8 cellular contexts compared by ENCODE assay signal in the genomic region with DNA sequence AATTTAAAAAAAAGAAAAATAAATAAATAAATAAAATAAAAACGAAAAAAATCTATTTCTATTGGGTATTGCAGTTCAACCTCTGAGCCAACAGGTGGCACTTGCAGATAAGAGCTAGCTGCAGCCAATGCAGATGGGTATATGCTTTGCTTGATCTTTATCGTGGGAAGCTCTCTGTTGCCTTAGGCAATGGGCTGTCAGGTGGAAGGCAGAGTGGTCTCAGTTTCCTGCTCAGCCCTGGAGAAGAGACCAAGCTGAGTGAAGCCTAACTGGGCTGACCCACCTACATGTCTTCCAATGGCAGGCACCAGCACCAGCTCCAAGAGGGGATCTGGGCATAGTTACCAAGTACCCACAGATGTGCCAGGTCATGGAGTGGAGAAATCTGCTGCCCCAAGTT.
DNase-seq lines count a peak whose midpoint lies in the region; ATAC-seq and TF ChIP-seq lines count a peak whose summit lies in the region.

No MANE protein-coding gene starts in this region.

- intact Hi-C loops in activated CD8-positive, alpha-beta T cell treated with anti-CD3 and anti-CD28 coated beads for 36 hours (cut with micrococcal nuclease) = loop anchor here (10.0 kb wide), 1 partner anchor 99 kb away; the partner anchor contains the start of genes AK9 and FIG4
- intact Hi-C loops in prostate gland (cut with DNase I) = no loop called here

- no peak overlapping the region for H3K4ac ChIP-seq in mesenchymal stem cell (ENCODE audit: low read depth in 1 of 2, low read length in 2 of 2)

- H3K14ac ChIP-seq in mesenchymal stem cell (ENCODE audit: low read length in 2 of 2) = no peak overlapping the region

- no peaks in the 10 kb centered on the region for H3K36me3 ChIP-seq in mesenchymal stem cell (ENCODE audit: control insufficient read depth in 1 of 2, insufficient read depth in 2 of 2, low read depth in 1 of 2, low read length in 2 of 2)
- H3K36me3 ChIP-seq in prostate gland = no peaks in the 10 kb centered on the region

- ATAC-seq in activated CD8-positive, alpha-beta T cell treated with anti-CD3 and anti-CD28 coated beads for 36 hours = peak; percentile 68
- ATAC-seq in HG03469 (IDR thresholded peaks at IDR 0.05; ENCODE audit: unreplicated experiment) = no peak

- H3K23ac ChIP-seq in mesenchymal stem cell (ENCODE audit: low read length in 2 of 2) = no peak overlapping the region

- H3K27ac ChIP-seq in mesenchymal stem cell (ENCODE audit: low read length, poor library complexity, severe bottlenecking) (no peak overlapping the region), prostate gland (no peak overlapping the region)

- no peak overlapping the region for H3K4me2 ChIP-seq in mesenchymal stem cell (ENCODE audit: low read length, poor library complexity, severe bottlenecking)

- H3K4me1 ChIP-seq in mesenchymal stem cell (ENCODE audit: control insufficient read depth, insufficient read depth, low read depth, low read length) = no peaks in the 10 kb centered on the region
- H3K4me1 ChIP-seq in prostate gland (replicated peaks) = no peaks in the 10 kb centered on the region

- no peak overlapping the region for H2AK5ac ChIP-seq in mesenchymal stem cell (ENCODE audit: low read length, severe bottlenecking)

- H2BK15ac ChIP-seq in mesenchymal stem cell (ENCODE audit: low read depth, poor library complexity, severe bottlenecking) = no peak overlapping the region

- no peak overlapping the region for H3K4me3 Mint-ChIP-seq in activated CD8-positive, alpha-beta T cell treated with anti-CD3 and anti-CD28 coated beads for 36 hours

- H3K36me3 Mint-ChIP-seq in activated CD8-positive, alpha-beta T cell treated with anti-CD3 and anti-CD28 coated beads for 36 hours (ENCODE audit: low read depth) = peaks cover 8% of the 10 kb centered on the region

- DNase-seq in NOMO-1 (lab: John Stamatoyannopoulos, UW; ENCODE audit: unreplicated experiment in 2 of 2) (peak; percentile 12 to 21), NOMO-1 treated with dmso at 0.1 percent for 144 hours (lab: John Stamatoyannopoulos, UW; ENCODE audit: unreplicated experiment) (no peak), LoVo (ENCODE audit: low spot score) (peak; percentile 9), mesenchymal stem cell (peak; percentile 45), prostate gland (ENCODE audit: low spot score) (no peak), DMS79 (lab: John Stamatoyannopoulos, UW) (no peak)
- peak; percentile 35 for DNase-seq in activated CD8-positive, alpha-beta T cell treated with anti-CD3 and anti-CD28 coated beads for 36 hours

- H3K9ac ChIP-seq in mesenchymal stem cell (ENCODE audit: low read length) = no peak overlapping the region

- peaks cover 3% of the 10 kb centered on the region for H3K4me1 Mint-ChIP-seq in activated CD8-positive, alpha-beta T cell treated with anti-CD3 and anti-CD28 coated beads for 36 hours (ENCODE audit: low read depth)

- H3K4me3 ChIP-seq in mesenchymal stem cell (ENCODE audit: insufficient read depth in 1 of 2, low read depth in 1 of 2, low read length in 2 of 2) (no peak overlapping the region), prostate gland (no peak overlapping the region)

- H3K27me3 ChIP-seq in mesenchymal stem cell (ENCODE audit: control insufficient read depth in 1 of 2, insufficient read depth in 1 of 2, low read length in 2 of 2) = no peaks in the 10 kb centered on the region
- no peaks in the 10 kb centered on the region for H3K27me3 ChIP-seq in prostate gland (replicated peaks; ENCODE audit: insufficient read depth)

- no peaks in the 10 kb centered on the region for H3K79me1 ChIP-seq in mesenchymal stem cell (replicated peaks; ENCODE audit: low read length, poor library complexity, severe bottlenecking)

- TF ChIP-seq POLR2A in prostate gland (IDR thresholded peaks at IDR 0.05) = no peak

- peaks cover 17% of the 10 kb centered on the region for H3K9me3 Mint-ChIP-seq in activated CD8-positive, alpha-beta T cell treated with anti-CD3 and anti-CD28 coated beads for 36 hours

- H2AFZ ChIP-seq in mesenchymal stem cell (ENCODE audit: low read depth, low read length) = no peak overlapping the region

- POLR2A ChIA-PET in activated CD8-positive, alpha-beta T cell treated with anti-CD3 and anti-CD28 coated beads for 36 hours (lab: Charles Lee) = no interaction called here

- 32% methylated on average over 2 of the region's 2 CpGs for WGBS in mesenchymal stem cell
- 21% methylated on average over 2 of the region's 2 CpGs for WGBS in prostate gland

- H3K27me3 Mint-ChIP-seq in activated CD8-positive, alpha-beta T cell treated with anti-CD3 and anti-CD28 coated beads for 36 hours = no peaks in the 10 kb centered on the region

- no peak overlapping the region for H3K18ac ChIP-seq in mesenchymal stem cell (ENCODE audit: low read depth in 1 of 2, low read length in 2 of 2)

- no peak overlapping the region for H2BK120ac ChIP-seq in mesenchymal stem cell (ENCODE audit: low read depth, low read length)

- no peak for TF ChIP-seq CTCF in activated CD8-positive, alpha-beta T cell treated with anti-CD3 and anti-CD28 coated beads for 36 hours (IDR thresholded peaks at IDR 0.05)
- no peak for TF ChIP-seq CTCF in prostate gland (IDR thresholded peaks at IDR 0.05)

- H2BK5ac ChIP-seq in mesenchymal stem cell (ENCODE audit: low read depth, low read length, poor library complexity, severe bottlenecking) = no peak overlapping the region

- CTCF ChIA-PET in activated CD8-positive, alpha-beta T cell treated with anti-CD3 and anti-CD28 coated beads for 36 hours (lab: Charles Lee) = interaction anchor here (0.6 to 1.2 kb wide), 9 partner anchors 12 to 444 kb away, joined by 3 to 6 read pairs (median 4); no protein-coding TSS in a partner anchor

- H3K9me3 ChIP-seq in mesenchymal stem cell (ENCODE audit: control insufficient read depth, low read length) (peaks cover 14% of the 10 kb centered on the region), prostate gland (no peaks in the 10 kb centered on the region)

- no peak overlapping the region for H2BK12ac ChIP-seq in mesenchymal stem cell (ENCODE audit: low read length in 2 of 2)

- no peak overlapping the region for H3K27ac Mint-ChIP-seq in activated CD8-positive, alpha-beta T cell treated with anti-CD3 and anti-CD28 coated beads for 36 hours

- H4K8ac ChIP-seq in mesenchymal stem cell (ENCODE audit: low read length) = no peak overlapping the region

- H4K91ac ChIP-seq in mesenchymal stem cell (ENCODE audit: low read length) = no peak overlapping the region

Comparison
In these comparisons a context has a peak if more than half of its experiments do, and no peak if none do; other contexts are left out.
1. DNase-seq: peak in NOMO-1 (2 of 2), LoVo (single experiment), activated CD8-positive, alpha-beta T cell treated with anti-CD3 and anti-CD28 coated beads for 36 hours (single experiment) and mesenchymal stem cell (single experiment); none in NOMO-1 treated with dmso at 0.1 percent for 144 hours (single experiment), prostate gland (single experiment) and DMS79 (single experiment).